33 cellular contexts compared by ENCODE assay signal in genomic region chr2:134636714-134637113, GRCh38.
"Had no signal": no experiment of that assay in that cellular context is flagged by ENCODE, and none has a peak within 500 bp of the region (broad histone marks: within the 10 kb centered on the region; RNA-seq: fewer than 3 reads in every experiment).

No MANE protein-coding gene starts in this region.

- H3K9me3 ChIP-seq: Peyer's patch had no signal

- H3K27me3 ChIP-seq: Peyer's patch had no signal

- H3K4me1 Mint-ChIP-seq: activated naive CD4-positive, alpha-beta T cell treated with anti-CD3 and anti-CD28 coated beads, Interleukin-2, amount 10 ng/mL, durations not matched to agents 7 days and 5 days; activated naive CD8-positive, alpha-beta T cell treated with anti-CD3 and anti-CD28 coated beads, Interleukin-2, amount 50 U/mL, for 24 hours; brain had no signal

- H3K27ac ChIP-seq: Peyer's patch, RWPE1, WERI-Rb-1 had no signal

- H3K9me3 Mint-ChIP-seq: activated CD4-positive, alpha-beta memory T cell treated with anti-CD3 and anti-CD28 coated beads, Interleukin-2, amount 10 ng/mL, durations not matched to agents 7 days and 5 days; activated naive CD4-positive, alpha-beta T cell treated with anti-CD3 and anti-CD28 coated beads, Interleukin-2, amount 10 ng/mL, durations not matched to agents 7 days and 5 days; activated naive CD8-positive, alpha-beta T cell treated with anti-CD3 and anti-CD28 coated beads, Interleukin-2, amount 50 U/mL, for 24 hours; T-cell had no signal

- H3K36me3 Mint-ChIP-seq: activated naive CD4-positive, alpha-beta T cell treated with anti-CD3 and anti-CD28 coated beads, Interleukin-2, amount 10 ng/mL, durations not matched to agents 7 days and 5 days; activated naive CD8-positive, alpha-beta T cell; brain; T-cell had no signal

- H3K4me3 ChIP-seq: Peyer's patch had no signal

- FAIRE-seq: bronchial epithelial cell had no signal

- H3K36me3 ChIP-seq: Peyer's patch, WERI-Rb-1 had no signal

- ATAC-seq: activated naive CD8-positive, alpha-beta T cell treated with anti-CD3 and anti-CD28 coated beads, Interleukin-2, amount 50 U/mL, for 24 hours; Right ventricle myocardium inferior; SK-N-SH treated with all-trans-retinoic acid at 6 μM for 48 hours; T-cell; T-helper 17 cell had no signal

- H3K4me3 Mint-ChIP-seq: activated CD4-positive, alpha-beta memory T cell treated with anti-CD3 and anti-CD28 coated beads, Interleukin-2, amount 10 ng/mL, durations not matched to agents 7 days and 5 days; activated naive CD4-positive, alpha-beta T cell treated with anti-CD3 and anti-CD28 coated beads, Interleukin-2, amount 10 ng/mL, durations not matched to agents 7 days and 5 days; activated naive CD8-positive, alpha-beta T cell; activated naive CD8-positive, alpha-beta T cell treated with anti-CD3 and anti-CD28 coated beads, Interleukin-2, amount 50 U/mL, for 24 hours; brain; T-cell; T-helper 17 cell had no signal

- H3K4me1 ChIP-seq: Peyer's patch had no signal

- H3K27me3 Mint-ChIP-seq: activated naive CD8-positive, alpha-beta T cell had no signal

- H3K27ac Mint-ChIP-seq: activated CD4-positive, alpha-beta memory T cell treated with anti-CD3 and anti-CD28 coated beads, Interleukin-2, amount 10 ng/mL, durations not matched to agents 7 days and 5 days; activated naive CD4-positive, alpha-beta T cell treated with anti-CD3 and anti-CD28 coated beads, Interleukin-2, amount 10 ng/mL, durations not matched to agents 7 days and 5 days; activated naive CD8-positive, alpha-beta T cell; activated naive CD8-positive, alpha-beta T cell treated with anti-CD3 and anti-CD28 coated beads, Interleukin-2, amount 50 U/mL, for 24 hours; brain; T-cell; T-helper 17 cell had no signal

- DNase-seq: activated CD4-positive, alpha-beta memory T cell treated with anti-CD3 and anti-CD28 coated beads, Interleukin-2, amount 10 ng/mL, durations not matched to agents 7 days and 5 days; activated CD4-positive, alpha-beta T cell treated with anti-CD3 and anti-CD28 coated beads for 1 hour; activated CD4-positive, alpha-beta T cell treated with anti-CD3 and anti-CD28 coated beads for 48 hours; activated CD4-positive, CD25-positive, alpha-beta regulatory T cell; activated naive CD4-positive, alpha-beta T cell treated with anti-CD3 and anti-CD28 coated beads, Interleukin-2, amount 10 ng/mL, durations not matched to agents 7 days and 5 days; activated naive CD8-positive, alpha-beta T cell treated with anti-CD3 and anti-CD28 coated beads, Interleukin-2, amount 50 U/mL, for 24 hours; activated T-cell treated with anti-CD3 and anti-CD28 coated beads, Interleukin-2, amount 50 U/mL, for 1 hour; anterior cingulate cortex; caudate nucleus; cerebellar nuclear complex; Karpas-422; KBM-7; NCI-H1105 treated with DMSO at 0.1 percent for 48 hours; NCI-H1436; NCI-H1694; NCI-H1930; NCI-H2081 treated with DMSO at 0.1 percent for 48 hours; NCI-H226; NCI-H446 treated with DMSO at 0.1 percent for 48 hours; NCI-H524; NCI-H69; NCI-H82; Peyer's patch; SIG-M5; T-cell; T-helper 17 cell; WERI-Rb-1 had no signal
